ENCODE assay signal across 2 cellular contexts in the genomic region with DNA sequence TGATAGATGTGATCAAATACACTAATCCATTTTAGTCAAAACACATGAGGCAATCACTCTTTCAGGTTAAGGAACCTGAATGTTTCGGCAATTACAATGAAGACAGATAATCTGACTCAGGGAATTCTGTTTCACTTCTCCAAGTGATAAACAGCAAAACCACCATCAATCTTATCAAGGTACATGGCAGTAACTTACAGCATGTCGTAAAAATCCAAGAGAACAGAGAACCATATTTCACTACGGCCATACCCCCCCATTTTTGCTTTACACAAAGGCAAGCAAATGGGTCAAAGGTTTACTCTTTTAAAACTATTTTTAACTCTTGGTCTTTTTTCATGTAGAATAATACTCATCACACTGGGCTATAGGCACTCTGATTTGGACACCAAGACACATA.
TF ChIP-seq lines count a peak whose summit lies in the region.

No MANE protein-coding gene starts in this region.

TF ChIP-seq in GM23338, 12 proteins besides CTCF, POLR2A, EP300 and RAD21 (continued from another document):
- TF ChIP-seq, protein P1, sequence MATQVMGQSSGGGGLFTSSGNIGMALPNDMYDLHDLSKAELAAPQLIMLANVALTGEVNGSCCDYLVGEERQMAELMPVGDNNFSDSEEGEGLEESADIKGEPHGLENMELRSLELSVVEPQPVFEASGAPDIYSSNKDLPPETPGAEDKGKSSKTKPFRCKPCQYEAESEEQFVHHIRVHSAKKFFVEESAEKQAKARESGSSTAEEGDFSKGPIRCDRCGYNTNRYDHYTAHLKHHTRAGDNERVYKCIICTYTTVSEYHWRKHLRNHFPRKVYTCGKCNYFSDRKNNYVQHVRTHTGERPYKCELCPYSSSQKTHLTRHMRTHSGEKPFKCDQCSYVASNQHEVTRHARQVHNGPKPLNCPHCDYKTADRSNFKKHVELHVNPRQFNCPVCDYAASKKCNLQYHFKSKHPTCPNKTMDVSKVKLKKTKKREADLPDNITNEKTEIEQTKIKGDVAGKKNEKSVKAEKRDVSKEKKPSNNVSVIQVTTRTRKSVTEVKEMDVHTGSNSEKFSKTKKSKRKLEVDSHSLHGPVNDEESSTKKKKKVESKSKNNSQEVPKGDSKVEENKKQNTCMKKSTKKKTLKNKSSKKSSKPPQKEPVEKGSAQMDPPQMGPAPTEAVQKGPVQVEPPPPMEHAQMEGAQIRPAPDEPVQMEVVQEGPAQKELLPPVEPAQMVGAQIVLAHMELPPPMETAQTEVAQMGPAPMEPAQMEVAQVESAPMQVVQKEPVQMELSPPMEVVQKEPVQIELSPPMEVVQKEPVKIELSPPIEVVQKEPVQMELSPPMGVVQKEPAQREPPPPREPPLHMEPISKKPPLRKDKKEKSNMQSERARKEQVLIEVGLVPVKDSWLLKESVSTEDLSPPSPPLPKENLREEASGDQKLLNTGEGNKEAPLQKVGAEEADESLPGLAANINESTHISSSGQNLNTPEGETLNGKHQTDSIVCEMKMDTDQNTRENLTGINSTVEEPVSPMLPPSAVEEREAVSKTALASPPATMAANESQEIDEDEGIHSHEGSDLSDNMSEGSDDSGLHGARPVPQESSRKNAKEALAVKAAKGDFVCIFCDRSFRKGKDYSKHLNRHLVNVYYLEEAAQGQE (IDR thresholded peaks at IDR 0.05; ENCODE audit: unreplicated experiment) = no peak
- no peak for TF ChIP-seq EZH2 (IDR thresholded peaks at IDR 0.05; ENCODE audit: low read depth, unreplicated experiment)

TF ChIP-seq in HepG2, 621 proteins besides CTCF, POLR2A, EP300 and RAD21 (continued from another document):
- TF ChIP-seq MED13 (CRISPR knock-in tag; IDR thresholded peaks at IDR 0.05) (no peak), SIX1 (CRISPR knock-in tag; IDR thresholded peaks at IDR 0.05; ENCODE audit: borderline replicate concordance) (no peak), RAD51 (IDR thresholded peaks at IDR 0.05; ENCODE audit: borderline replicate concordance) (no peak), ZNF20 (CRISPR knock-in tag; IDR thresholded peaks at IDR 0.05) (no peak), MYNN (CRISPR knock-in tag; IDR thresholded peaks at IDR 0.05; ENCODE audit: low read depth) (no peak), DPF2 (CRISPR knock-in tag; IDR thresholded peaks at IDR 0.05; ENCODE audit: borderline replicate concordance, low read depth) (no peak), IRX3 (CRISPR knock-in tag; IDR thresholded peaks at IDR 0.05; ENCODE audit: borderline replicate concordance, low read depth) (no peak), SAP130 (CRISPR knock-in tag; IDR thresholded peaks at IDR 0.05; ENCODE audit: low read depth) (no peak), ZNF570 (CRISPR knock-in tag; IDR thresholded peaks at IDR 0.05; ENCODE audit: borderline replicate concordance) (no peak)
- TF ChIP-seq, protein P2, sequence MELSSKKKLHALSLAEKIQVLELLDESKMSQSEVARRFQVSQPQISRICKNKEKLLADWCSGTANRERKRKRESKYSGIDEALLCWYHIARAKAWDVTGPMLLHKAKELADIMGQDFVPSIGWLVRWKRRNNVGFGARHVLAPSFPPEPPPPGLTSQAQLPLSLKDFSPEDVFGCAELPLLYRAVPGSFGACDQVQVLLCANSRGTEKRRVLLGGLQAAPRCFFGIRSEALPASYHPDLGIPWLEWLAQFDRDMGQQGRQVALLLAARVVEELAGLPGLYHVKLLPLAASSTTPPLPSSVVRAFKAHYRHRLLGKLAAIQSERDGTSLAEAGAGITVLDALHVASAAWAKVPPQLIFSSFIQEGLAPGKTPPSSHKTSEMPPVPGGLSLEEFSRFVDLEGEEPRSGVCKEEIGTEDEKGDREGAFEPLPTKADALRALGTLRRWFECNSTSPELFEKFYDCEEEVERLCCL (CRISPR knock-in tag; IDR thresholded peaks at IDR 0.05; ENCODE audit: borderline replicate concordance) = no peak
- TF ChIP-seq, protein P3, sequence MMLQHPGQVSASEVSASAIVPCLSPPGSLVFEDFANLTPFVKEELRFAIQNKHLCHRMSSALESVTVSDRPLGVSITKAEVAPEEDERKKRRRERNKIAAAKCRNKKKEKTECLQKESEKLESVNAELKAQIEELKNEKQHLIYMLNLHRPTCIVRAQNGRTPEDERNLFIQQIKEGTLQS (CRISPR knock-in tag; IDR thresholded peaks at IDR 0.05) = no peak
- TF ChIP-seq, protein P4, sequence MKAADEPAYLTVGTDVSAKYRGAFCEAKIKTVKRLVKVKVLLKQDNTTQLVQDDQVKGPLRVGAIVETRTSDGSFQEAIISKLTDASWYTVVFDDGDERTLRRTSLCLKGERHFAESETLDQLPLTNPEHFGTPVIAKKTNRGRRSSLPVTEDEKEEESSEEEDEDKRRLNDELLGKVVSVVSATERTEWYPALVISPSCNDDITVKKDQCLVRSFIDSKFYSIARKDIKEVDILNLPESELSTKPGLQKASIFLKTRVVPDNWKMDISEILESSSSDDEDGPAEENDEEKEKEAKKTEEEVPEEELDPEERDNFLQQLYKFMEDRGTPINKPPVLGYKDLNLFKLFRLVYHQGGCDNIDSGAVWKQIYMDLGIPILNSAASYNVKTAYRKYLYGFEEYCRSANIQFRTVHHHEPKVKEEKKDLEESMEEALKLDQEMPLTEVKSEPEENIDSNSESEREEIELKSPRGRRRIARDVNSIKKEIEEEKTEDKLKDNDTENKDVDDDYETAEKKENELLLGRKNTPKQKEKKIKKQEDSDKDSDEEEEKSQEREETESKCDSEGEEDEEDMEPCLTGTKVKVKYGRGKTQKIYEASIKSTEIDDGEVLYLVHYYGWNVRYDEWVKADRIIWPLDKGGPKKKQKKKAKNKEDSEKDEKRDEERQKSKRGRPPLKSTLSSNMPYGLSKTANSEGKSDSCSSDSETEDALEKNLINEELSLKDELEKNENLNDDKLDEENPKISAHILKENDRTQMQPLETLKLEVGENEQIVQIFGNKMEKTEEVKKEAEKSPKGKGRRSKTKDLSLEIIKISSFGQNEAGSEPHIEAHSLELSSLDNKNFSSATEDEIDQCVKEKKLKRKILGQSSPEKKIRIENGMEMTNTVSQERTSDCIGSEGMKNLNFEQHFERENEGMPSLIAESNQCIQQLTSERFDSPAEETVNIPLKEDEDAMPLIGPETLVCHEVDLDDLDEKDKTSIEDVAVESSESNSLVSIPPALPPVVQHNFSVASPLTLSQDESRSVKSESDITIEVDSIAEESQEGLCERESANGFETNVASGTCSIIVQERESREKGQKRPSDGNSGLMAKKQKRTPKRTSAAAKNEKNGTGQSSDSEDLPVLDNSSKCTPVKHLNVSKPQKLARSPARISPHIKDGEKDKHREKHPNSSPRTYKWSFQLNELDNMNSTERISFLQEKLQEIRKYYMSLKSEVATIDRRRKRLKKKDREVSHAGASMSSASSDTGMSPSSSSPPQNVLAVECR (CRISPR knock-in tag; IDR thresholded peaks at IDR 0.05; ENCODE audit: borderline replicate concordance) = no peak
- TF ChIP-seq, protein P5, sequence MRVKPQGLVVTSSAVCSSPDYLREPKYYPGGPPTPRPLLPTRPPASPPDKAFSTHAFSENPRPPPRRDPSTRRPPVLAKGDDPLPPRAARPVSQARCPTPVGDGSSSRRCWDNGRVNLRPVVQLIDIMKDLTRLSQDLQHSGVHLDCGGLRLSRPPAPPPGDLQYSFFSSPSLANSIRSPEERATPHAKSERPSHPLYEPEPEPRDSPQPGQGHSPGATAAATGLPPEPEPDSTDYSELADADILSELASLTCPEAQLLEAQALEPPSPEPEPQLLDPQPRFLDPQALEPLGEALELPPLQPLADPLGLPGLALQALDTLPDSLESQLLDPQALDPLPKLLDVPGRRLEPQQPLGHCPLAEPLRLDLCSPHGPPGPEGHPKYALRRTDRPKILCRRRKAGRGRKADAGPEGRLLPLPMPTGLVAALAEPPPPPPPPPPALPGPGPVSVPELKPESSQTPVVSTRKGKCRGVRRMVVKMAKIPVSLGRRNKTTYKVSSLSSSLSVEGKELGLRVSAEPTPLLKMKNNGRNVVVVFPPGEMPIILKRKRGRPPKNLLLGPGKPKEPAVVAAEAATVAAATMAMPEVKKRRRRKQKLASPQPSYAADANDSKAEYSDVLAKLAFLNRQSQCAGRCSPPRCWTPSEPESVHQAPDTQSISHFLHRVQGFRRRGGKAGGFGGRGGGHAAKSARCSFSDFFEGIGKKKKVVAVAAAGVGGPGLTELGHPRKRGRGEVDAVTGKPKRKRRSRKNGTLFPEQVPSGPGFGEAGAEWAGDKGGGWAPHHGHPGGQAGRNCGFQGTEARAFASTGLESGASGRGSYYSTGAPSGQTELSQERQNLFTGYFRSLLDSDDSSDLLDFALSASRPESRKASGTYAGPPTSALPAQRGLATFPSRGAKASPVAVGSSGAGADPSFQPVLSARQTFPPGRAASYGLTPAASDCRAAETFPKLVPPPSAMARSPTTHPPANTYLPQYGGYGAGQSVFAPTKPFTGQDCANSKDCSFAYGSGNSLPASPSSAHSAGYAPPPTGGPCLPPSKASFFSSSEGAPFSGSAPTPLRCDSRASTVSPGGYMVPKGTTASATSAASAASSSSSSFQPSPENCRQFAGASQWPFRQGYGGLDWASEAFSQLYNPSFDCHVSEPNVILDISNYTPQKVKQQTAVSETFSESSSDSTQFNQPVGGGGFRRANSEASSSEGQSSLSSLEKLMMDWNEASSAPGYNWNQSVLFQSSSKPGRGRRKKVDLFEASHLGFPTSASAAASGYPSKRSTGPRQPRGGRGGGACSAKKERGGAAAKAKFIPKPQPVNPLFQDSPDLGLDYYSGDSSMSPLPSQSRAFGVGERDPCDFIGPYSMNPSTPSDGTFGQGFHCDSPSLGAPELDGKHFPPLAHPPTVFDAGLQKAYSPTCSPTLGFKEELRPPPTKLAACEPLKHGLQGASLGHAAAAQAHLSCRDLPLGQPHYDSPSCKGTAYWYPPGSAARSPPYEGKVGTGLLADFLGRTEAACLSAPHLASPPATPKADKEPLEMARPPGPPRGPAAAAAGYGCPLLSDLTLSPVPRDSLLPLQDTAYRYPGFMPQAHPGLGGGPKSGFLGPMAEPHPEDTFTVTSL (CRISPR knock-in tag; IDR thresholded peaks at IDR 0.05; ENCODE audit: borderline replicate concordance) = no peak
